In the genomic region with DNA sequence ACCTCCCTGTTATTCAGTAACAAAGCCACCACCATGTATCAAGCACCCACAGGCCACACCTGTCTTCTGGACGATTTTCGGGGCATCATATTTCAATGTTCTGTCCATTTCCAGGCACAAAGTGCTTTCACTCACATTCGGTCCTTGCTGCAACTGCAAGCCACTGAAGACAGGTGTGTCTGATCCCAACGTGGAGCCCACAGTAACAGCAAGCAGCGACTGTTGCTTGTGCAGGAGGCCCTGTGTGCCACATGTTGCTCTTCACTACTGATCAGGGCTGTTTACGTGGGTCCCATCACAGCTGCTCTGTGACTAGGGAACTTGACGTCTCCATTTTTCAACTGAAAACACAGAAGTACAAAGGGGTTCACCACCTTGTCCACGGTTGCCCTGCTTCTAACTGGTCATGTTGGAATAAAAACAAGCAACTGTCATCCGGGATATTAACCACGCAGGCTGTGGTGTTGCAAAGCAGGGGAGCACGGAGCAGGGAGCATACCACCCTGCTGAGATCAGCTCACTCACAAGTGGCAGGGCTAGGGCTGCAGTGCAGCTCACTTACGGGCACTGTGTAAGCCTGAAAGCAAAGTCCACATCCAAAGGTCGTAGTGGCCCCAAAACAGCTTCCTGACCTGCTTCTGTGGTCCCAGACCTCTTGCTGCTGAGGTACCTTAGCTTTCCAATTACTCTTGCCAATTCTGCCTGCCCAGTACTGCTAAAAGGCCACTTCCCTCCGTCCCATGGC, we compare ENCODE assay signal across 13 cellular contexts.
DNase-seq lines count a peak whose midpoint lies in the region; ATAC-seq and TF ChIP-seq lines count a peak whose summit lies in the region.
"Had no signal": no experiment of that assay in that cellular context is flagged by ENCODE, and none has a peak within 500 bp of the region (broad histone marks: within the 10 kb centered on the region; RNA-seq: fewer than 3 reads in every experiment).

No MANE protein-coding gene starts in this region.

- no peaks in the 10 kb centered on the region for H3K27me3 ChIP-seq in upper lobe of right lung
- H3K27me3 ChIP-seq: esophagus muscularis mucosa had no signal

- peak; percentile 56 for DNase-seq in activated CD8-positive, alpha-beta memory T cell treated with anti-CD3 and anti-CD28 coated beads for 24 hours
- DNase-seq in activated CD8-positive, alpha-beta memory T cell treated with anti-CD3 and anti-CD28 coated beads, Interleukin-2, amount 50 U/mL, for 48 hours: no peak
- DNase-seq in astrocyte of the hippocampus (ENCODE audit: low read depth, low spot score) (peak; percentile 16), upper lobe of right lung (no peak), GF-D8 (lab: John Stamatoyannopoulos, UW) (no peak), SIG-M5 (lab: John Stamatoyannopoulos, UW) (no peak), retina (no peak)
- DNase-seq: 8988T, GDM1, Kasumi-1 had no signal

- H3K4me3 ChIP-seq in mesodermal cell (ENCODE audit: extremely low read depth, insufficient read depth, low read length, poor library complexity, severe bottlenecking) (no peak overlapping the region), upper lobe of right lung (no peak overlapping the region)
- H3K4me3 ChIP-seq: esophagus muscularis mucosa had no signal

- H3K36me3 ChIP-seq in mesodermal cell (ENCODE audit: control insufficient read depth, insufficient read depth, low read length) (no peaks in the 10 kb centered on the region), upper lobe of right lung (no peaks in the 10 kb centered on the region)
- H3K36me3 ChIP-seq: esophagus muscularis mucosa had no signal

- H3K9me3 ChIP-seq in mesodermal cell (ENCODE audit: control insufficient read depth, low read length) (no peaks in the 10 kb centered on the region), upper lobe of right lung (no peaks in the 10 kb centered on the region)
- H3K9me3 ChIP-seq: esophagus muscularis mucosa had no signal

- ATAC-seq in upper lobe of right lung: peak; percentile 45
- ATAC-seq: activated CD8-positive, alpha-beta T cell treated with anti-CD3 and anti-CD28 coated beads, Interleukin-2, amount 10 ng/mL, durations not matched to agents 7 days and 5 days had no signal

- intact Hi-C loops in upper lobe of right lung (cut with DNase I): no loop called here

- H3K27ac ChIP-seq in mesodermal cell (ENCODE audit: low read depth, low read length, severe bottlenecking): peak overlapping the region; percentile 81
- peak overlapping the region; percentile 3 for H3K27ac ChIP-seq in upper lobe of right lung
- H3K27ac ChIP-seq: esophagus muscularis mucosa had no signal

- WGBS in mesodermal cell (ENCODE audit: insufficient coverage in 2 of 2), 2 experiments: 85 to 86% methylated on average over 14 of the region's 14 CpGs

- no peak for TF ChIP-seq CTCF in upper lobe of right lung (IDR thresholded peaks at IDR 0.05)

- peaks cover 17% of the 10 kb centered on the region for H3K4me1 ChIP-seq in mesodermal cell (ENCODE audit: control insufficient read depth, insufficient read depth, low read length, poor library complexity, severe bottlenecking)
- peaks cover 11% of the 10 kb centered on the region for H3K4me1 ChIP-seq in upper lobe of right lung

Comparison
In these comparisons a context has a peak if more than half of its experiments do, and no peak if none do; other contexts are left out.
1. DNase-seq: peak in activated CD8-positive, alpha-beta memory T cell treated with anti-CD3 and anti-CD28 coated beads for 24 hours (single experiment) and astrocyte of the hippocampus (single experiment); none in activated CD8-positive, alpha-beta memory T cell treated with anti-CD3 and anti-CD28 coated beads, Interleukin-2, amount 50 U/mL, for 48 hours (single experiment), upper lobe of right lung (single experiment), GF-D8 (single experiment), SIG-M5 (single experiment) and retina (single experiment).